Comparison of ENCODE assay signal across 25 cellular contexts in the genomic region with DNA sequence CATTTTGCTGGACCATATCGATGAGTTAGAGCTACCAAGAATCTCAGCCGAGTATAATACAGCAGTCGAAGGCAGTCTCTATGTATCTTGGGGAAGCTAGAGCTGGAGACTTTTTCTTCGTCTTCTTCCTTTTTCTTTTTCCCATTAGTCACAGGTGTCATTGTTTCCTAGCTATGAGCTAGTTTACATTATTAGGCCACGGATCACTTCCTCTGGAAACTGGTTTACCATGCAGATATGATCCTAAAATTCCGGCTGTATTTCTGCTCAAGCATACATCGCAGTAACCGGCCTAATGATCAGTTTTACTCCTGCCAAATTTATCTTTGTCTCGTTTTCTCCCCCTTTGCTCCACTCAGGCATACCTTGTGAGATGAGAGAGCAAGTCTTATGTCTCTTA.
A peak's percentile ranks its signal among the peaks of the same experiment; 100 is the strongest.
DNase-seq lines count a peak whose midpoint lies in the region; ATAC-seq, FAIRE-seq and TF ChIP-seq lines count a peak whose summit lies in the region.
"Had no signal": no experiment of that assay in that cellular context is flagged by ENCODE, and none has a peak within 500 bp of the region (broad histone marks: within the 10 kb centered on the region; RNA-seq: fewer than 3 reads in every experiment).

No MANE protein-coding gene starts in this region.

- BruUV-seq in PC-3 (replicated peaks; lab: Mats Ljungman, UMichigan) (no TSS peak), endothelial cell of umbilical vein (replicated peaks; lab: Mats Ljungman, UMichigan) (no TSS peak)

- H2AFZ ChIP-seq in PC-3 (ENCODE audit: low read length) (no peak overlapping the region), endothelial cell of umbilical vein (ENCODE audit: low read depth, low read length) (peak overlapping the region; percentile 16), neural progenitor cell (replicated peaks) (no peak overlapping the region)
- H2AFZ ChIP-seq: PC-9 had no signal

- H4K20me1 ChIP-seq in PC-3 (ENCODE audit: low read length) (no peaks in the 10 kb centered on the region), endothelial cell of umbilical vein (replicated peaks; ENCODE audit: control insufficient read depth, extremely low read depth, insufficient read depth, low read length) (no peaks in the 10 kb centered on the region), neural progenitor cell (ENCODE audit: low read depth) (no peaks in the 10 kb centered on the region)
- H4K20me1 ChIP-seq: BLaER1 had no signal

- ATAC-seq in PC-3: no peak
- no peak for ATAC-seq in upper lobe of right lung
- no peak for ATAC-seq in HG03432 (IDR thresholded peaks at IDR 0.05; ENCODE audit: unreplicated experiment)
- ATAC-seq: GM12878, HepG2, K562, Right ventricle myocardium inferior had no signal

- CTCF ChIA-PET in PC-3 (lab: Charles Lee): interaction anchor here (0.9 kb wide), 1 partner anchor 314 kb away, joined by 3 read pairs; no protein-coding TSS in a partner anchor
- CTCF ChIA-PET in endothelial cell of umbilical vein (lab: Charles Lee): interaction anchor here (0.9 to 1.6 kb wide), 9 partner anchors 18 to 157 kb away, joined by 3 to 7 read pairs (median 3); no protein-coding TSS in a partner anchor

- H3K4me1 Mint-ChIP-seq in neural progenitor cell: no peaks in the 10 kb centered on the region

- H3K9me2 ChIP-seq in PC-3 (replicated peaks; ENCODE audit: low read length): no peaks in the 10 kb centered on the region

- intact Hi-C loops in PC-3 (cut with micrococcal nuclease): no loop called here
- intact Hi-C loops in endothelial cell of umbilical vein (cut with micrococcal nuclease): loop anchor here (1.0 kb wide), 1 partner anchor 23 kb away; no protein-coding TSS in a partner anchor
- intact Hi-C loops in upper lobe of right lung (cut with DNase I): no loop called here

- H3K4me3 ChIP-seq in PC-3 (ENCODE audit: low read length): no peak overlapping the region
- no peak overlapping the region for H3K4me3 ChIP-seq in endothelial cell of umbilical vein (replicated peaks in 1 of 3; ENCODE audit: insufficient read depth in 1 of 3, low read depth in 1 of 3, low read length in 3 of 3)
- no peak overlapping the region for H3K4me3 ChIP-seq in neural progenitor cell
- no peak overlapping the region for H3K4me3 ChIP-seq in upper lobe of right lung
- H3K4me3 ChIP-seq: BLaER1, GM12878, K562, PC-9 had no signal

- no peak overlapping the region for H3K27ac Mint-ChIP-seq in neural progenitor cell
- H3K27ac Mint-ChIP-seq: CD4-positive, CD25-positive, alpha-beta regulatory T cell had no signal

- TF ChIP-seq POLR2A in endothelial cell of umbilical vein (IDR thresholded peaks at IDR 0.05; ENCODE audit: low read depth, low read length): no peak

- H3K27me3 ChIP-seq in PC-3 (ENCODE audit: low read length) (no peaks in the 10 kb centered on the region), endothelial cell of umbilical vein (ENCODE audit: control insufficient read depth in 2 of 2, insufficient read depth in 2 of 2, low read length in 2 of 2) (no peaks in the 10 kb centered on the region), neural progenitor cell (no peaks in the 10 kb centered on the region), upper lobe of right lung (no peaks in the 10 kb centered on the region)
- H3K27me3 ChIP-seq: BLaER1 had no signal

- H3K9ac ChIP-seq in PC-3 (ENCODE audit: low read length) (no peak overlapping the region), endothelial cell of umbilical vein (replicated peaks; ENCODE audit: extremely low read depth, insufficient read depth, low read length) (peak overlapping the region; percentile 10), neural progenitor cell (peak overlapping the region; percentile 34)
- H3K9ac ChIP-seq: BLaER1 had no signal

- H3K36me3 Mint-ChIP-seq in neural progenitor cell: no peaks in the 10 kb centered on the region

- H3K79me2 ChIP-seq in PC-3 (ENCODE audit: low read length) (no peaks in the 10 kb centered on the region), endothelial cell of umbilical vein (ENCODE audit: control insufficient read depth, insufficient read depth, low read length) (no peaks in the 10 kb centered on the region), neural progenitor cell (ENCODE audit: low read depth) (no peaks in the 10 kb centered on the region)

- H3K4me2 ChIP-seq in PC-3 (ENCODE audit: low read length): 0 out of 2 replicates have a peak overlapping the region, but pooled peaks have one; percentile 40
- H3K4me2 ChIP-seq in endothelial cell of umbilical vein (ENCODE audit: insufficient read depth, low read length): peak overlapping the region; percentile 21
- no peak overlapping the region for H3K4me2 ChIP-seq in neural progenitor cell
- H3K4me2 ChIP-seq: BLaER1, PC-9 had no signal

- DNase-seq in GM19239 (ENCODE audit: insufficient read length, low spot score) (no peak), PC-3 (peak; percentile 52), endothelial cell of umbilical vein (ENCODE audit: low read depth, low spot score) (peak; percentile 69), neural progenitor cell (ENCODE audit: low spot score) (no peak), upper lobe of right lung (no peak), HCEC 1CT (no peak)
- DNase-seq: CD4-positive, CD25-positive, alpha-beta regulatory T cell; DMS153; GDM1; Kasumi-1; MV-4-11; NCI-H1105; NCI-H1436 treated with DMSO at 0.1 percent for 48 hours; NCI-H187 treated with DMSO at 0.1 percent for 48 hours; NCI-H2171 treated with DMSO at 0.1 percent for 48 hours; NCI-H524; NCI-H774; PC-9 had no signal

- dilution Hi-C loops in endothelial cell of umbilical vein (cut with MboI; ENCODE audit: extremely low pct_ligation_motif_present, low sequenced_read_pairs): no loop called here

- POLR2A ChIA-PET in PC-3 (lab: Charles Lee; ENCODE audit: unreplicated experiment) (interaction anchor here (0.5 kb wide), 1 partner anchor 23 kb away, joined by 5 read pairs; no protein-coding TSS in a partner anchor), endothelial cell of umbilical vein (lab: Charles Lee) (no interaction called here)

- H3K27ac ChIP-seq in PC-3 (ENCODE audit: low read length) (0 out of 2 replicates have a peak overlapping the region, but pooled peaks have one; percentile 46), endothelial cell of umbilical vein (ENCODE audit: insufficient read depth, low read depth, low read length) (no peak overlapping the region), neural progenitor cell (no peak overlapping the region), upper lobe of right lung (no peak overlapping the region)
- H3K27ac ChIP-seq: BLaER1, PC-9 had no signal

- peaks cover 32% of the 10 kb centered on the region for H3K4me1 ChIP-seq in PC-3 (ENCODE audit: insufficient read depth, low read length)
- H3K4me1 ChIP-seq in endothelial cell of umbilical vein (ENCODE audit: control insufficient read depth, extremely low read depth, insufficient read depth, low read length): peaks cover 7% of the 10 kb centered on the region
- H3K4me1 ChIP-seq in neural progenitor cell: no peaks in the 10 kb centered on the region
- H3K4me1 ChIP-seq in upper lobe of right lung: no peaks in the 10 kb centered on the region
- H3K4me1 ChIP-seq: BLaER1 had no signal

- peaks cover 10% of the 10 kb centered on the region for H3F3A ChIP-seq in PC-3 (ENCODE audit: low read length, unreplicated experiment)
- H3F3A ChIP-seq in neural progenitor cell (ENCODE audit: low read depth): no peaks in the 10 kb centered on the region

- H3K27me3 Mint-ChIP-seq in neural progenitor cell (ENCODE audit: insufficient read depth, low read depth): no peaks in the 10 kb centered on the region
- H3K27me3 Mint-ChIP-seq: CD4-positive, CD25-positive, alpha-beta regulatory T cell had no signal

- no peaks in the 10 kb centered on the region for H3K9me1 ChIP-seq in endothelial cell of umbilical vein (replicated peaks; ENCODE audit: control insufficient read depth, extremely low read depth, insufficient read depth, low read length)

- peaks cover 2% of the 10 kb centered on the region for H3K9me3 Mint-ChIP-seq in neural progenitor cell
- H3K9me3 Mint-ChIP-seq: CD4-positive, CD25-positive, alpha-beta regulatory T cell had no signal

- peak; percentile 18 for FAIRE-seq in GM19239 (lab: Jason Lieb, UNC)
- peak; percentile 86 for FAIRE-seq in endothelial cell of umbilical vein (lab: Jason Lieb, UNC)
- FAIRE-seq: GM12878, H54, HepG2, K562 had no signal

- H3K4me3 Mint-ChIP-seq in neural progenitor cell: no peak overlapping the region
- H3K4me3 Mint-ChIP-seq: CD4-positive, CD25-positive, alpha-beta regulatory T cell had no signal

- no peaks in the 10 kb centered on the region for H3K9me3 ChIP-seq in PC-3 (ENCODE audit: low read length)
- H3K9me3 ChIP-seq in endothelial cell of umbilical vein (replicated peaks; ENCODE audit: control insufficient read depth, insufficient read depth, low read length): no peaks in the 10 kb centered on the region
- H3K9me3 ChIP-seq in neural progenitor cell (ENCODE audit: low read depth): no peaks in the 10 kb centered on the region
- no peaks in the 10 kb centered on the region for H3K9me3 ChIP-seq in upper lobe of right lung
- H3K9me3 ChIP-seq: BLaER1 had no signal

- H3K36me3 ChIP-seq in PC-3 (ENCODE audit: low read depth, low read length) (no peaks in the 10 kb centered on the region), endothelial cell of umbilical vein (ENCODE audit: control insufficient read depth in 2 of 2, extremely low read depth in 1 of 2, insufficient read depth in 2 of 2, low read length in 2 of 2) (no peaks in the 10 kb centered on the region), neural progenitor cell (no peaks in the 10 kb centered on the region), upper lobe of right lung (no peaks in the 10 kb centered on the region)

- TF ChIP-seq CTCF in PC-3 (conservative IDR thresholded peaks at IDR 0.05; ENCODE audit: low read depth, low read length) (no peak), endothelial cell of umbilical vein (IDR thresholded peaks at IDR 0.05; ENCODE audit: extremely low read depth in 1 of 2, insufficient read depth in 1 of 2, low read depth in 1 of 2, low read length in 2 of 2) (no peak), neural progenitor cell (IDR thresholded peaks at IDR 0.05) (no peak), upper lobe of right lung (IDR thresholded peaks at IDR 0.05) (no peak)

TF ChIP-seq in endothelial cell of umbilical vein, 7 proteins besides CTCF, POLR2A, EP300 and RAD21:
- TF ChIP-seq MYC (IDR thresholded peaks at IDR 0.05; ENCODE audit: low read depth, low read length) (no peak), EZH2 (IDR thresholded peaks at IDR 0.05; ENCODE audit: borderline replicate concordance, low read depth, low read length, severe bottlenecking) (no peak), GATA2 (IDR thresholded peaks at IDR 0.05; ENCODE audit: insufficient read depth, insufficient read length, low read depth, low read length) (peak; percentile 54), FOS (IDR thresholded peaks at IDR 0.05; ENCODE audit: borderline replicate concordance, insufficient read depth, low read length) (peak; percentile 31), JUN (IDR thresholded peaks at IDR 0.05; ENCODE audit: borderline replicate concordance, insufficient read depth, insufficient read length, low read depth) (peak; percentile 66), POLR2AphosphoS5 (IDR thresholded peaks at IDR 0.05; ENCODE audit: insufficient read depth, low read depth, low read length) (no peak)

Comparison
In these comparisons a context has a peak if more than half of its experiments do, and no peak if none do; other contexts are left out.
1. DNase-seq: peak in PC-3 (single experiment) and endothelial cell of umbilical vein (single experiment); none in GM19239 (single experiment), neural progenitor cell (single experiment), upper lobe of right lung (single experiment) and HCEC 1CT (single experiment).